ENCODE assay signal across 9 cellular contexts in the genomic region with DNA sequence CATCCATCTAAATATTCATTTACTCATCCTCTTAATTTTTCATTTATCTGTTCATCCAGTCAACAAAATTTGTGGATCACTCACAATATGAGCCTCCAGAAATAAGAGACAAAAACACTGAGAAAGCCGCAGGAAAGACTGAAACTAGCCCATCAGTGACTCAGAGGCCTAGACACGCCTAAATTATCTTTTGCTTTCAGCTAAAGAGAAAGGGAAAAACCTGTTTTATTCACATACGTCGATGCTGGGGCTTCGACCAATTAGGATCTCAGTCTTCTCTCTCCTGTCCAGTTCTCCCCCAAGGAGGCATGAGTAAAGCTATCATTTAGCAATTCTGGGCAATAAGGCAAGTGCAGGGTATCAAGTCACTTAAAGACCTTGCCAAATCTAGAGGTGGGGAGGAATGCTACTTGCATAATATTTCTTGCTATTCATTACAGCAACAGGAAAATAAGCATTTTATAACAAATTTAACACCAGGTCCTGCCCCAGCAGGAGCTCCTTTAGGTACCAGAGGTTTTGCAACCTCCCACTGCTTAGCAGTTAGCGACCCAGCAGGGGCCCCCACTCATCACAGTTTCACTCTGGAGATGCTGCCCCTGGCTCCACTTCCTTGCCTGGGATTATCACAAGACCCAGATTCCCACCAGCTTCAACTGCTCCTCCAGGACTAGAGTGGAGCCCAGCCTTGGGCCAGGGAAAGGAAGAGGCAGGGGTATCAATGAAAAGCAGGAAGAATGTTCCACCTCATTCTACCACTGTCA. TPM values are rescaled to one million over a fixed set of nuclear protein-coding genes. Genes with fewer than 3 reads are reported as not detected.
A peak's percentile ranks its signal among the peaks of the same experiment; 100 is the strongest.
DNase-seq lines count a peak whose midpoint lies in the region; ATAC-seq and TF ChIP-seq lines count a peak whose summit lies in the region.
"Had no signal": no experiment of that assay in that cellular context is flagged by ENCODE, and none has a peak within 500 bp of the region (broad histone marks: within the 10 kb centered on the region; RNA-seq: fewer than 3 reads in every experiment).

No MANE protein-coding gene starts in this region.

- H3K27me3 Mint-ChIP-seq in mesothelial cell of epicardium (ENCODE audit: low read depth): no peaks in the 10 kb centered on the region
- no peaks in the 10 kb centered on the region for H3K27me3 Mint-ChIP-seq in Caco-2 (ENCODE audit: insufficient read depth, unreplicated experiment)

- H3K27me3 ChIP-seq in RWPE2 (ENCODE audit: insufficient read depth, poor library complexity, severe bottlenecking) (no peaks in the 10 kb centered on the region), Caco-2 (replicated peaks; ENCODE audit: control insufficient read depth, insufficient read depth, low read length) (no peaks in the 10 kb centered on the region), left lung (no peaks in the 10 kb centered on the region)
- H3K27me3 ChIP-seq: body of pancreas, gastrocnemius medialis had no signal

- H3K36me3 Mint-ChIP-seq in mesothelial cell of epicardium (no peaks in the 10 kb centered on the region), Caco-2 (ENCODE audit: insufficient read depth, unreplicated experiment) (no peaks in the 10 kb centered on the region)

- CTCF ChIA-PET in Caco-2 (lab: Charles Lee): no interaction called here

- H3K4me3 ChIP-seq in RWPE2 (ENCODE audit: severe bottlenecking) (no peak overlapping the region), Caco-2 (ENCODE audit: low read depth, low read length) (no peak overlapping the region), left lung (no peak overlapping the region)
- H3K4me3 ChIP-seq: body of pancreas, gastrocnemius medialis had no signal

- peak overlapping the region; percentile 58 for H3K27ac ChIP-seq in RWPE2 (ENCODE audit: poor library complexity, severe bottlenecking)
- H3K27ac ChIP-seq in left lung: no peak overlapping the region
- H3K27ac ChIP-seq: body of pancreas, gastrocnemius medialis had no signal

- H3K4me1 ChIP-seq in RWPE2 (ENCODE audit: insufficient read depth, poor library complexity, severe bottlenecking) (peaks cover 23% of the 10 kb centered on the region), Caco-2 (0 out of 2 replicates have a peak, but pooled peaks cover 5% of the 10 kb centered on the region), left lung (no peaks in the 10 kb centered on the region)
- H3K4me1 ChIP-seq: body of pancreas, gastrocnemius medialis had no signal

- H3K4me3 Mint-ChIP-seq in mesothelial cell of epicardium (no peak overlapping the region), Caco-2 (ENCODE audit: unreplicated experiment) (no peak overlapping the region)

- no TSS peak for BruUV-seq in Caco-2 (replicated peaks; lab: Mats Ljungman, UMichigan)

- H3K36me3 ChIP-seq in RWPE2 (ENCODE audit: low read depth): no peaks in the 10 kb centered on the region
- H3K36me3 ChIP-seq in Caco-2 (ENCODE audit: control insufficient read depth, insufficient read depth, low read length): no peaks in the 10 kb centered on the region
- H3K36me3 ChIP-seq in left lung: no peaks in the 10 kb centered on the region
- H3K36me3 ChIP-seq: gastrocnemius medialis had no signal

- POLR2A ChIA-PET in Caco-2 (lab: Charles Lee): no interaction called here

- H3K9me3 Mint-ChIP-seq in mesothelial cell of epicardium (no peaks in the 10 kb centered on the region), Caco-2 (ENCODE audit: unreplicated experiment) (peaks cover 16% of the 10 kb centered on the region)

- H3K4me1 Mint-ChIP-seq in mesothelial cell of epicardium: peaks cover 18% of the 10 kb centered on the region
- H3K4me1 Mint-ChIP-seq in Caco-2 (ENCODE audit: low read depth, unreplicated experiment): peaks cover 12% of the 10 kb centered on the region

- peak overlapping the region; percentile 91 for H3K27ac Mint-ChIP-seq in mesothelial cell of epicardium
- no peak overlapping the region for H3K27ac Mint-ChIP-seq in Caco-2 (ENCODE audit: unreplicated experiment)

- TF ChIP-seq CTCF in RWPE2 (IDR thresholded peaks at IDR 0.05; ENCODE audit: poor library complexity, severe bottlenecking) (no peak), mesothelial cell of epicardium (IDR thresholded peaks at IDR 0.05; ENCODE audit: unreplicated experiment) (no peak), Caco-2 (IDR thresholded peaks at IDR 0.05; ENCODE audit: insufficient read depth in 1 of 2, low read depth in 1 of 2, low read length in 1 of 2, severe bottlenecking in 1 of 2, unreplicated experiment in 1 of 2) (no peak), left lung (IDR thresholded peaks at IDR 0.05) (no peak)

- intact Hi-C loops in Caco-2 (cut with micrococcal nuclease; ENCODE audit: unreplicated experiment): no loop called here
- intact Hi-C loops in left lung (cut with DNase I): no loop called here

- H3K9me3 ChIP-seq in RWPE2 (ENCODE audit: severe bottlenecking): no peaks in the 10 kb centered on the region
- H3K9me3 ChIP-seq in Caco-2: no peaks in the 10 kb centered on the region
- no peaks in the 10 kb centered on the region for H3K9me3 ChIP-seq in left lung
- H3K9me3 ChIP-seq: body of pancreas, gastrocnemius medialis had no signal

- ATAC-seq in GM18517 (IDR thresholded peaks at IDR 0.05; ENCODE audit: unreplicated experiment) (peak; percentile 51), GM21786 (IDR thresholded peaks at IDR 0.05; ENCODE audit: unreplicated experiment) (peak; percentile 79), RWPE2 (ENCODE audit: low read depth) (peak; percentile 96), left lung (no peak)
- ATAC-seq: body of pancreas, gastrocnemius medialis had no signal

- DNase-seq in RWPE2 (ENCODE audit: low spot score) (peak; percentile 61), mesothelial cell of epicardium (ENCODE audit: low spot score in 2 of 2, unreplicated experiment in 2 of 2) (no peak), Caco-2 (no peak), left lung (no peak)
- no peak for DNase-seq in NK-92 treated with Interleukin-12 subunit alpha and Interleukin-12 subunit beta, amount 100 ng/mL, for 24 hours (lab: John Stamatoyannopoulos, UW)
- DNase-seq: body of pancreas, gastrocnemius medialis had no signal

RNA-seq across cellular contexts. Expression of a gene that starts 30.1 kb away (rescaled TPM):
- total RNA-seq in mesothelial cell of epicardium: 0.75 to 1.2 TPM (median 0.98 TPM) in 3 replicates
- 2.6 and 4.6 TPM in 2 replicates for total RNA-seq in Caco-2 (2022)
- total RNA-seq in left lung: 10 to 100 TPM in 1 of 2 donors, 1 to 10 TPM in 1; 6.7 to 21.9 TPM
